In the genomic region with DNA sequence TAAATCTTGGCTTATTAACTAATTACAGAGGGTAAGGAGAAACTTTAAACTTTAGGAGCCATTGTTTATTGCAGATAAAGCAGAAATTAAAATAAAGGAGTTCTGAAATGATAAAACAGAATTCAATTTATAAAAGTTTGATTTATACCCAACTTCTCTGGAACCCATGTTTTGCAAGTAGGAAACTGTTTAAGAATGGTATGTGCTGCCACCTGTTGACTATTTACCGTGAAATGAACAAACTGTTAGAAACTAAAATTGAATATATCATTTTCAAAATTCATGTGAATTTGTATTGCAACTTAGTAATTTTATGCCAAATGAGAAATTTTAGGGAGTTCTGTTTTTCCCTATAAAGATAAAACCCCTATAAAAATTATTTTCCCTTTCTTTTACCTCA, we compare ENCODE assay signal across 9 cellular contexts. TPM values are rescaled to one million over a fixed set of nuclear protein-coding genes. Genes with fewer than 3 reads are reported as not detected.
A peak's percentile ranks its signal among the peaks of the same experiment; 100 is the strongest.
DNase-seq lines count a peak whose midpoint lies in the region; ATAC-seq, FAIRE-seq and TF ChIP-seq lines count a peak whose summit lies in the region.
"Had no signal": no experiment of that assay in that cellular context is flagged by ENCODE, and none has a peak within 500 bp of the region (broad histone marks: within the 10 kb centered on the region; RNA-seq: fewer than 3 reads in every experiment).

No MANE protein-coding gene starts in this region.

- TF ChIP-seq POLR2A in A549 (IDR thresholded peaks at IDR 0.05; ENCODE audit: low read length) (no peak), GM12891 (IDR thresholded peaks at IDR 0.05; ENCODE audit: low read depth, low read length) (no peak)

- CTCF ChIA-PET in A549 (lab: Yijun Ruan, JAX), result interaction anchor here (0.8 kb wide), 1 partner anchor 310 kb away, joined by 3 read pairs; no protein-coding TSS in a partner anchor
- CTCF ChIA-PET in RWPE1 (lab: Yijun Ruan, JAX), result interaction anchor here (0.7 to 1.0 kb wide), 2 partner anchors 118 to 172 kb away, joined by 3 to 4 read pairs; no protein-coding TSS in a partner anchor

- no peak overlapping the region for H2AK5ac ChIP-seq in mesendoderm (ENCODE audit: low read length)

- no peak overlapping the region for H2BK5ac ChIP-seq in mesendoderm (ENCODE audit: low read length)

- no peak overlapping the region for H2BK120ac ChIP-seq in mesendoderm (ENCODE audit: low read depth, low read length)

- no peaks in the 10 kb centered on the region for H3K79me1 ChIP-seq in mesendoderm (ENCODE audit: low read length)

- TF ChIP-seq EP300 in A549 (IDR thresholded peaks at IDR 0.05), result no peak

- H3K4me1 ChIP-seq in A549, result no peaks in the 10 kb centered on the region
- no peaks in the 10 kb centered on the region for H3K4me1 ChIP-seq in mesendoderm (ENCODE audit: control insufficient read depth, low read depth, low read length)
- H3K4me1 ChIP-seq: SJCRH30 had no signal

- FAIRE-seq in A549 (lab: Jason Lieb, UNC) (no peak), GM12891 (lab: Jason Lieb, UNC) (peak; percentile 9)

- DNase-seq in A549 (ENCODE audit: low read depth in 1 of 2, low spot score in 1 of 2), result peak in 1 of 2 experiments; percentile 16
- DNase-seq in GM12891 (ENCODE audit: insufficient read length, low spot score), result no peak
- no peak for DNase-seq in RWPE1 (ENCODE audit: low spot score)
- DNase-seq in fibroblast of the aortic adventitia (ENCODE audit: low read depth), result peak; percentile 54
- DNase-seq in activated naive CD4-positive, alpha-beta T cell (lab: John Stamatoyannopoulos, UW), result no peak
- DNase-seq in activated CD4-positive, alpha-beta T cell treated with anti-CD3 and anti-CD28 coated beads for 1 hour, result no peak
- no peak for DNase-seq in mesendoderm
- DNase-seq: SJCRH30 had no signal

- no peaks in the 10 kb centered on the region for H3K79me2 ChIP-seq in mesendoderm (ENCODE audit: control insufficient read depth, insufficient read depth, low read length)

- H3K27ac ChIP-seq in A549 (no peak overlapping the region), RWPE1 (no peak overlapping the region), mesendoderm (ENCODE audit: low read depth, low read length) (no peak overlapping the region)
- H3K27ac ChIP-seq: SJCRH30 had no signal

- H3K18ac ChIP-seq in mesendoderm (ENCODE audit: low read length), result no peak overlapping the region

- peak; percentile 58 for TF ChIP-seq CTCF in A549 (IDR thresholded peaks at IDR 0.05)
- TF ChIP-seq CTCF in RWPE1 (conservative IDR thresholded peaks at IDR 0.05; ENCODE audit: low read depth), result peak; percentile 12; the same call in 1 of the 2 replicates
- TF ChIP-seq CTCF in fibroblast of the aortic adventitia (IDR thresholded peaks at IDR 0.05; ENCODE audit: insufficient read depth, low read length), result peak; percentile 41

- H3K4me3 ChIP-seq in A549 (no peak overlapping the region), fibroblast of the aortic adventitia (ENCODE audit: low read depth, low read length) (no peak overlapping the region), mesendoderm (ENCODE audit: low read length) (no peak overlapping the region)
- H3K4me3 ChIP-seq: SJCRH30 had no signal

- WGBS in A549 (ENCODE audit: missing lambda C conversion rate), result 0% methylated on average over 1 of the region's 1 CpG
- WGBS in mesendoderm (ENCODE audit: extremely low coverage, insufficient coverage, low lambda C conversion rate), result no CpG with 5 or more reads among the region's 1 CpG

- TF ChIP-seq RAD21 in A549 (conservative IDR thresholded peaks at IDR 0.05 in 1 of 2, IDR thresholded peaks at IDR 0.05 in 1 of 2), result peak; percentile 53 to 64; a peak in 4 of 5 replicates

- no peak overlapping the region for H3K56ac ChIP-seq in mesendoderm (ENCODE audit: low read length)

- no peak for ATAC-seq in A549
- ATAC-seq in activated CD4-positive, CD25-positive, alpha-beta regulatory T cell treated with anti-CD3 and anti-CD28 coated beads, Interleukin-2, amount 50 U/mL, for 24 hours, result no peak

- H3K4ac ChIP-seq in mesendoderm (ENCODE audit: low read depth, low read length), result no peak overlapping the region

- H4K5ac ChIP-seq in mesendoderm (ENCODE audit: low read length), result no peak overlapping the region

- H3K9me3 ChIP-seq in A549, result no peaks in the 10 kb centered on the region
- H3K9me3 ChIP-seq: SJCRH30 had no signal

- H3K4me2 ChIP-seq in A549, result no peak overlapping the region
- no peak overlapping the region for H3K4me2 ChIP-seq in mesendoderm (ENCODE audit: low read length)

- no peaks in the 10 kb centered on the region for H3K36me3 ChIP-seq in mesendoderm (ENCODE audit: control insufficient read depth, insufficient read depth, low read length)
- H3K36me3 ChIP-seq: SJCRH30 had no signal

- no peak overlapping the region for H3K9ac ChIP-seq in mesendoderm (ENCODE audit: low read length)

- H4K8ac ChIP-seq in mesendoderm (ENCODE audit: low read depth, low read length), result no peak overlapping the region

- POLR2A ChIA-PET in A549 (lab: Yijun Ruan, JAX) (no interaction called here), RWPE1 (lab: Yijun Ruan, JAX; ENCODE audit: low non-redundant PET) (no interaction called here)

- no peak overlapping the region for H2BK15ac ChIP-seq in mesendoderm (replicated peaks; ENCODE audit: low read depth)

- H3K27me3 ChIP-seq in mesendoderm (ENCODE audit: insufficient read depth, low read length, poor library complexity), result no peaks in the 10 kb centered on the region
- H3K27me3 ChIP-seq: SJCRH30 had no signal

- no peak overlapping the region for H3K23ac ChIP-seq in mesendoderm (ENCODE audit: low read length)

TF ChIP-seq in A549, 52 proteins besides CTCF, POLR2A, EP300 and RAD21:
- peak; percentile 59; the same call in 2 of the 3 replicates for TF ChIP-seq SMC3 (IDR thresholded peaks at IDR 0.05)
- TF ChIP-seq, protein P1, sequence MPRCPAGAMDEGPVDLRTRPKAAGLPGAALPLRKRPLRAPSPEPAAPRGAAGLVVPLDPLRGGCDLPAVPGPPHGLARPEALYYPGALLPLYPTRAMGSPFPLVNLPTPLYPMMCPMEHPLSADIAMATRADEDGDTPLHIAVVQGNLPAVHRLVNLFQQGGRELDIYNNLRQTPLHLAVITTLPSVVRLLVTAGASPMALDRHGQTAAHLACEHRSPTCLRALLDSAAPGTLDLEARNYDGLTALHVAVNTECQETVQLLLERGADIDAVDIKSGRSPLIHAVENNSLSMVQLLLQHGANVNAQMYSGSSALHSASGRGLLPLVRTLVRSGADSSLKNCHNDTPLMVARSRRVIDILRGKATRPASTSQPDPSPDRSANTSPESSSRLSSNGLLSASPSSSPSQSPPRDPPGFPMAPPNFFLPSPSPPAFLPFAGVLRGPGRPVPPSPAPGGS (IDR thresholded peaks at IDR 0.05), result no peak

TF ChIP-seq in GM12891, 5 proteins besides CTCF, POLR2A, EP300 and RAD21:
- TF ChIP-seq POLR2AphosphoS5 (IDR thresholded peaks at IDR 0.05; ENCODE audit: low read depth, low read length), result no peak
- TF ChIP-seq TAF1 (IDR thresholded peaks at IDR 0.05; ENCODE audit: low read depth, low read length), result no peak
- TF ChIP-seq PAX5 (IDR thresholded peaks at IDR 0.05; ENCODE audit: insufficient read depth, low read length, severe bottlenecking), result no peak
- no peak for TF ChIP-seq SPI1 (IDR thresholded peaks at IDR 0.05; ENCODE audit: low read depth, low read length)
- TF ChIP-seq POU2F2 (IDR thresholded peaks at IDR 0.05; ENCODE audit: low read depth, low read length), result no peak

RNA-seq across cellular contexts. Expression of a gene that starts 11.0 kb away (rescaled TPM):
- polyA plus RNA-seq in A549 (2011; rRNA removed) (2.9 and 3.3 TPM in 2 replicates), A549 (2017; fragmentation: RNase III; extraction: RNeasy Plus Mini Kit Qiagen cat#74134 plus additional on column Dnase treatment) (2.6 to 3.3 TPM (median 3.2 TPM) in 3 replicates)
- 0.14 and 0.22 TPM in 2 replicates for polyA plus RNA-seq in A549 (2012; cell fraction: cytosol; rRNA removed)
- polyA plus RNA-seq in A549 (2012; cell fraction: nucleus; rRNA removed), result 0.11 and 0.22 TPM in 2 replicates
- polyA minus RNA-seq in A549 (2011; rRNA and poly(A)+ RNA removed), result 1.3 and 1.6 TPM in 2 replicates
- 0.04 TPM for polyA plus RNA-seq in GM12891 (2012; ENCODE audit: low read depth, missing spikeins)
- total RNA-seq in fibroblast of the aortic adventitia (ENCODE audit: low replicate concordance), result 17.1 and 17.3 TPM in 2 replicates
- polyA plus RNA-seq in mesendoderm (2013, experiment 1 of 2), result 3.4 TPM
- 3.7 TPM for polyA plus RNA-seq in mesendoderm (2013, experiment 2 of 2)
